ENCODE assay signal across 21 cellular contexts in the genomic region with DNA sequence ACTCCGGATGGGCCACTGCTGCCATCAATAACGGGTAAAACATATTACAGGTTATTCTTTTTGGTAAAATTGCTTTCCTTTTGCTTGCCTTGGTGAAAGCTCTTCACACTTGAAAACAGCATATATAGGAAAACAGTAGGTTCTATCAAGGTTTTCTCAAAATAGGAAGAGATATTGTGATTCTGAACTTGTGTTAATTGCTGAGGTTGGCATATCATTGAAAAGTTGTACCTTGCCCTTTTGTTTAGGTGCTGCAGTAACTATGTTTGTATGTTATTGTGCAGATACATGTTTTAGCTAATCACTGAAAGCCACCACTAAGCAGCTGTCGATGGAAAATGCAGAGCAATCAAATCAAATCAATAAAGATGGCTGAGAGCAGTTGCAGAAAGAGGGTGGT.
"Had no signal": no experiment of that assay in that cellular context is flagged by ENCODE, and none has a peak within 500 bp of the region (broad histone marks: within the 10 kb centered on the region; RNA-seq: fewer than 3 reads in every experiment).

No MANE protein-coding gene starts in this region.

- H3K27me3 ChIP-seq: ovary, stomach, thyroid gland, tibial nerve, upper lobe of right lung, uterus had no signal

- H2AFZ ChIP-seq: parathyroid adenoma had no signal

- DNase-seq: naive B cell; naive thymus-derived CD8-positive, alpha-beta T cell; nephron progenitor cell; occipital lobe; ovary; psoas muscle; stimulated activated CD4-positive, alpha-beta T cell treated with anti-CD3 and anti-CD28 coated beads, Interleukin-15, amount 100 ng/mL, for 24 hours; stimulated activated CD4-positive, alpha-beta T cell treated with anti-CD3 and anti-CD28 coated beads, Interleukin-2, amount 100 ng/mL, for 24 hours; stimulated activated CD4-positive, alpha-beta T cell treated with anti-CD3 and anti-CD28 coated beads, Interleukin-2, amount 100 ng/mL, for 48 hours; stimulated activated CD4-positive, alpha-beta T cell treated with anti-CD3 and anti-CD28 coated beads, Interleukin-4, amount 100 ng/mL, for 24 hours; stimulated activated naive B cell treated with anti-CD40 and anti-IgM and Interleukin-4, amounts not matched to agents 10 μg/mL and 1 μg/mL and 100 μg/mL, for 72 hours; stimulated activated naive CD4-positive, alpha-beta T cell treated with Interleukin-2 at 50 U/mL for 16 hours; stomach; thyroid gland; upper lobe of right lung; uterus had no signal

- H3K79me2 ChIP-seq: parathyroid adenoma had no signal

- ATAC-seq: naive thymus-derived CD8-positive, alpha-beta T cell; psoas muscle; sciatic nerve; stimulated activated naive B cell treated with anti-CD40 and anti-IgM and Interleukin-4, amounts not matched to agents 10 μg/mL and 1 μg/mL and 100 μg/mL, for 72 hours; upper lobe of right lung had no signal

- H3K4me1 ChIP-seq: parathyroid adenoma, psoas muscle, stomach, thyroid gland, tibial nerve, upper lobe of right lung, uterus had no signal

- H3K36me3 ChIP-seq: ovary, stomach, thoracic aorta, thyroid gland, tibial nerve, upper lobe of right lung, uterus had no signal

- H3K27ac ChIP-seq: ovary, parathyroid adenoma, psoas muscle, skin epidermis, stomach, thoracic aorta, thyroid gland, tibial nerve, upper lobe of right lung, uterus had no signal

- H3K9me3 ChIP-seq: ovary, psoas muscle, stomach, thoracic aorta, thyroid gland, tibial nerve, upper lobe of right lung, uterus had no signal

- H3K4me3 ChIP-seq: ovary, psoas muscle, skin epidermis, stomach, thoracic aorta, thyroid gland, tibial nerve, upper lobe of right lung, uterus had no signal

- H3K9ac ChIP-seq: parathyroid adenoma had no signal
